In genomic region chr13:30034448-30034795, GRCh38 we compare ENCODE assay signal across 17 cellular contexts.
DNase-seq lines count a peak whose midpoint lies in the region; ATAC-seq and TF ChIP-seq lines count a peak whose summit lies in the region.
"Had no signal": no experiment of that assay in that cellular context is flagged by ENCODE, and none has a peak within 500 bp of the region (broad histone marks: within the 10 kb centered on the region; RNA-seq: fewer than 3 reads in every experiment).

No MANE protein-coding gene starts in this region.

- 65% methylated on average over 4 of the region's 4 CpGs for WGBS in suprapubic skin

- H3K27me3 ChIP-seq in left ventricle myocardium inferior (ENCODE audit: low read depth): peaks cover 52% of the 10 kb centered on the region
- no peaks in the 10 kb centered on the region for H3K27me3 ChIP-seq in dorsolateral prefrontal cortex
- H3K27me3 ChIP-seq in suprapubic skin: peaks cover 10% of the 10 kb centered on the region

- no peak overlapping the region for H3K4me3 ChIP-seq in left ventricle myocardium inferior
- peak overlapping the region in 24 of 59 donors; percentile 0 to 44 (median 23) for H3K4me3 ChIP-seq in dorsolateral prefrontal cortex
- H3K4me3 ChIP-seq in suprapubic skin: no peak overlapping the region
- H3K4me3 ChIP-seq: A549 had no signal

- H3K4me1 ChIP-seq in left ventricle myocardium inferior: peaks cover 11% of the 10 kb centered on the region
- peaks cover 6% of the 10 kb centered on the region for H3K4me1 ChIP-seq in suprapubic skin

- no peaks in the 10 kb centered on the region for H3K36me3 ChIP-seq in left ventricle myocardium inferior
- H3K36me3 ChIP-seq in suprapubic skin: no peaks in the 10 kb centered on the region

- H3K9me3 ChIP-seq in left ventricle myocardium inferior (replicated peaks) (no peaks in the 10 kb centered on the region), suprapubic skin (no peaks in the 10 kb centered on the region)
- H3K9me3 ChIP-seq: A549 had no signal

- DNase-seq in Right ventricle myocardium inferior (ENCODE audit: missing footprints) (no peak), left ventricle myocardium inferior (no peak), dorsolateral prefrontal cortex (no peak), medulla oblongata (ENCODE audit: extremely low spot score) (peak; percentile 40), suprapubic skin (ENCODE audit: low spot score in 2 of 2) (peak in 1 of 2 donors; percentile 4)
- DNase-seq: activated CD4-positive, CD25-positive, alpha-beta regulatory T cell treated with anti-CD3 and anti-CD28 coated beads, Interleukin-2, amount 50 U/mL, for 72 hours; activated CD8-positive, alpha-beta memory T cell treated with anti-CD3 and anti-CD28 coated beads, Interleukin-2, amount 10 ng/mL, durations not matched to agents 7 days and 5 days; CD8-positive, alpha-beta T cell; effector memory CD8-positive, alpha-beta T cell; NCI-H510A treated with DMSO at 0.1 percent for 48 hours; SIG-M5; stimulated activated naive CD8-positive, alpha-beta T cell treated with anti-CD3 and anti-CD28 coated beads, Interleukin-15, Interleukin-2, amounts not matched to agents 100 U/mL and 50 U/mL, for 24 hours had no signal

- TF ChIP-seq POLR2A in suprapubic skin (IDR thresholded peaks at IDR 0.05): no peak

- no peak for TF ChIP-seq EP300 in suprapubic skin (IDR thresholded peaks at IDR 0.05)

- no peak for TF ChIP-seq CTCF in left ventricle myocardium inferior (IDR thresholded peaks at IDR 0.05; ENCODE audit: borderline replicate concordance)
- TF ChIP-seq CTCF in dorsolateral prefrontal cortex (IDR thresholded peaks at IDR 0.05 in 54 of 56, conservative IDR thresholded peaks at IDR 0.05 in 2 of 56; ENCODE audit: low read depth in 1 of 56, partially characterized antibody in 56 of 56): no peak
- TF ChIP-seq CTCF in suprapubic skin (IDR thresholded peaks at IDR 0.05): no peak

- peak; percentile 34 for ATAC-seq in Right ventricle myocardium inferior
- no peak for ATAC-seq in GM19397 (IDR thresholded peaks at IDR 0.05; ENCODE audit: unreplicated experiment)
- no peak for ATAC-seq in HG02798 (IDR thresholded peaks at IDR 0.05; ENCODE audit: poor library complexity, unreplicated experiment)
- ATAC-seq in HG03135 (IDR thresholded peaks at IDR 0.05; ENCODE audit: unreplicated experiment): no peak
- ATAC-seq: activated CD8-positive, alpha-beta memory T cell treated with anti-CD3 and anti-CD28 coated beads, Interleukin-2, amount 10 ng/mL, durations not matched to agents 7 days and 5 days; CD8-positive, alpha-beta T cell; effector memory CD8-positive, alpha-beta T cell; natural killer cell treated with Interleukin-12 subunit alpha and Interleukin-12 subunit beta and Interleukin-15 and Interleukin-18, amount 100 ng/mL, for 72 hours had no signal

- H3K27ac ChIP-seq in left ventricle myocardium inferior (replicated peaks): no peak overlapping the region
- H3K27ac ChIP-seq in dorsolateral prefrontal cortex: peak overlapping the region in 38 of 59 donors; percentile 1 to 73 (median 49)
- peak overlapping the region; percentile 44 for H3K27ac ChIP-seq in suprapubic skin
- H3K27ac ChIP-seq: A549 had no signal

- intact Hi-C loops in Right ventricle myocardium inferior (cut with DNase I) (no loop called here), left ventricle myocardium inferior (cut with micrococcal nuclease) (no loop called here), dorsolateral prefrontal cortex (cut with DNase I) (loop anchor here in 1 of 2 donors (10.0 kb wide), 1 partner anchor 70 kb away; no protein-coding TSS in a partner anchor)
